Comparison of ENCODE assay signal across 11 cellular contexts in genomic region chr18:63022429-63023022, GRCh38.
DNase-seq lines count a peak whose midpoint lies in the region; ATAC-seq, FAIRE-seq and TF ChIP-seq lines count a peak whose summit lies in the region.
"Had no signal": no experiment of that assay in that cellular context is flagged by ENCODE, and none has a peak within 500 bp of the region (broad histone marks: within the 10 kb centered on the region; RNA-seq: fewer than 3 reads in every experiment).

No MANE protein-coding gene starts in this region.

- H3K4ac ChIP-seq in H1 (replicated peaks; ENCODE audit: insufficient read length, low read depth, low read length), result no peak overlapping the region

- no peak overlapping the region for H2BK5ac ChIP-seq in H1 (ENCODE audit: low read depth, low read length)

- TF ChIP-seq RAD21 in Ishikawa (IDR thresholded peaks at IDR 0.05; ENCODE audit: low read depth) (peak; percentile 23; the same call in 1 of the 2 replicates), H1 (IDR thresholded peaks at IDR 0.05 in 1 of 2, conservative IDR thresholded peaks at IDR 0.05 in 1 of 2; ENCODE audit: low read depth in 2 of 2, low read length in 2 of 2) (peak; percentile 74 to 77)

- H3K36me3 ChIP-seq in H1 (ENCODE audit: control insufficient read depth in 2 of 4, insufficient read depth in 4 of 4, low read length in 3 of 4), result no peaks in the 10 kb centered on the region

- no peaks in the 10 kb centered on the region for H3K4me1 Mint-ChIP-seq in activated CD4-positive, alpha-beta memory T cell treated with anti-CD3 and anti-CD28 coated beads for 36 hours (ENCODE audit: low read depth)
- no peaks in the 10 kb centered on the region for H3K4me1 Mint-ChIP-seq in activated CD4-positive, alpha-beta memory T cell treated with anti-CD3 and anti-CD28 coated beads, Interleukin-2, amount 10 ng/mL, durations not matched to agents 7 days and 5 days
- no peaks in the 10 kb centered on the region for H3K4me1 Mint-ChIP-seq in progenitor cell of endocrine pancreas (ENCODE audit: low read depth)

- CTCF ChIA-PET in activated CD4-positive, alpha-beta memory T cell treated with anti-CD3 and anti-CD28 coated beads for 36 hours (lab: Charles Lee), result interaction anchor here (0.8 to 3.8 kb wide), 10 partner anchors 9 to 417 kb away, joined by 3 to 21 read pairs (median 3); no protein-coding TSS in a partner anchor
- CTCF ChIA-PET in activated CD4-positive, alpha-beta memory T cell treated with anti-CD3 and anti-CD28 coated beads, Interleukin-2, amount 10 ng/mL, durations not matched to agents 7 days and 5 days (lab: Charles Lee), result interaction anchor here (0.6 to 1.4 kb wide), 5 partner anchors 59 to 489 kb away, joined by 3 read pairs; no protein-coding TSS in a partner anchor
- CTCF ChIA-PET in H1 (lab: Charles Lee; ENCODE audit: partially characterized antibody), result interaction anchor here (0.6 to 7.5 kb wide), 61 partner anchors 7 to 608 kb away, joined by 3 to 95 read pairs (median 5); partner anchors contain the start of gene BCL2

- H3K4me3 ChIP-seq in H1 (ENCODE audit: extremely low read depth in 1 of 4, insufficient read depth in 2 of 4, low read depth in 3 of 4, low read length in 4 of 4), result no peak overlapping the region

- no peak overlapping the region for H2AFZ ChIP-seq in H1 (ENCODE audit: low read length)

- no peak for TF ChIP-seq POLR2A in H1 (IDR thresholded peaks at IDR 0.05; ENCODE audit: control extremely low read depth in 1 of 2, low read depth in 2 of 2, low read length in 2 of 2)

- no peak overlapping the region for H2BK120ac ChIP-seq in H1 (replicated peaks; ENCODE audit: low read depth, low read length)

- H3K9ac ChIP-seq in H1 (replicated peaks in 1 of 4; ENCODE audit: extremely low read depth in 1 of 4, low read depth in 3 of 4, low read length in 3 of 4), result no peak overlapping the region

- no peak overlapping the region for H3K14ac ChIP-seq in H1 (ENCODE audit: insufficient read length)

- H4K91ac ChIP-seq in H1 (replicated peaks; ENCODE audit: insufficient read length, low read length), result no peak overlapping the region

- FAIRE-seq in H1 (lab: Jason Lieb, UNC), result peak; percentile 42
- FAIRE-seq: islet of Langerhans had no signal

- no peak overlapping the region for H3K4me3 Mint-ChIP-seq in activated CD4-positive, alpha-beta memory T cell treated with anti-CD3 and anti-CD28 coated beads for 36 hours
- no peak overlapping the region for H3K4me3 Mint-ChIP-seq in activated CD4-positive, alpha-beta memory T cell treated with anti-CD3 and anti-CD28 coated beads, Interleukin-2, amount 10 ng/mL, durations not matched to agents 7 days and 5 days
- no peak overlapping the region for H3K4me3 Mint-ChIP-seq in progenitor cell of endocrine pancreas (ENCODE audit: low read depth)

- DNase-seq in activated CD4-positive, alpha-beta memory T cell treated with anti-CD3 and anti-CD28 coated beads for 36 hours, result peak; percentile 26
- no peak for DNase-seq in activated CD4-positive, alpha-beta memory T cell treated with anti-CD3 and anti-CD28 coated beads, Interleukin-2, amount 10 ng/mL, durations not matched to agents 7 days and 5 days
- DNase-seq in H1 (ENCODE audit: low read depth in 1 of 2, low spot score in 2 of 2) (peak; percentile 27 to 97), progenitor cell of endocrine pancreas (ENCODE audit: low spot score, unreplicated experiment) (no peak), C1 segment of cervical spinal cord (lab: John Stamatoyannopoulos, UW) (no peak)
- no peak for DNase-seq in activated naive CD4-positive, alpha-beta T cell treated with Interleukin-2 at 50 U/mL for 16 hours
- DNase-seq: activated CD4-positive, CD25-positive, alpha-beta regulatory T cell; cerebellar nuclear complex had no signal

- no peak for ATAC-seq in HG03520 (IDR thresholded peaks at IDR 0.05; ENCODE audit: unreplicated experiment)

- TF ChIP-seq CTCF in H1 (IDR thresholded peaks at IDR 0.05; ENCODE audit: control extremely low read depth in 1 of 3, insufficient read depth in 1 of 3, low read depth in 1 of 3, low read length in 3 of 3), result peak; percentile 84 to 100 (median 93)
- TF ChIP-seq CTCF in progenitor cell of endocrine pancreas (IDR thresholded peaks at IDR 0.05; ENCODE audit: unreplicated experiment), result peak; percentile 64

- peaks cover 8% of the 10 kb centered on the region for H3K9me3 Mint-ChIP-seq in activated CD4-positive, alpha-beta memory T cell treated with anti-CD3 and anti-CD28 coated beads for 36 hours
- peaks cover 8% of the 10 kb centered on the region for H3K9me3 Mint-ChIP-seq in activated CD4-positive, alpha-beta memory T cell treated with anti-CD3 and anti-CD28 coated beads, Interleukin-2, amount 10 ng/mL, durations not matched to agents 7 days and 5 days
- peaks cover 8% of the 10 kb centered on the region for H3K9me3 Mint-ChIP-seq in progenitor cell of endocrine pancreas (ENCODE audit: low read depth)

- H4K20me1 ChIP-seq in H1 (replicated peaks in 1 of 2; ENCODE audit: control insufficient read depth in 1 of 2, insufficient read depth in 2 of 2, low read length in 2 of 2), result no peaks in the 10 kb centered on the region

- POLR2A ChIA-PET in activated CD4-positive, alpha-beta memory T cell treated with anti-CD3 and anti-CD28 coated beads for 36 hours (lab: Charles Lee), result no interaction called here
- POLR2A ChIA-PET in activated CD4-positive, alpha-beta memory T cell treated with anti-CD3 and anti-CD28 coated beads, Interleukin-2, amount 10 ng/mL, durations not matched to agents 7 days and 5 days (lab: Charles Lee), result no interaction called here
- POLR2A ChIA-PET in H1 (lab: Charles Lee; ENCODE audit: partially characterized antibody), result interaction anchor here (1.1 kb wide), 1 partner anchor 300 kb away, joined by 3 read pairs; no protein-coding TSS in a partner anchor

- H3K56ac ChIP-seq in H1 (replicated peaks; ENCODE audit: insufficient read length, low read depth, low read length), result no peak overlapping the region

- no peaks in the 10 kb centered on the region for H3K79me2 ChIP-seq in H1 (ENCODE audit: control insufficient read depth in 1 of 2, insufficient read depth in 2 of 2, low read length in 2 of 2)

- H3K4me2 ChIP-seq in H1 (ENCODE audit: insufficient read depth in 1 of 2, low read depth in 2 of 2, low read length in 2 of 2), result no peak overlapping the region

- intact Hi-C loops in activated CD4-positive, alpha-beta memory T cell treated with anti-CD3 and anti-CD28 coated beads for 36 hours (cut with micrococcal nuclease), result no loop called here

- peaks cover 3% of the 10 kb centered on the region for H3K36me3 Mint-ChIP-seq in activated CD4-positive, alpha-beta memory T cell treated with anti-CD3 and anti-CD28 coated beads for 36 hours
- peaks cover 6% of the 10 kb centered on the region for H3K36me3 Mint-ChIP-seq in activated CD4-positive, alpha-beta memory T cell treated with anti-CD3 and anti-CD28 coated beads, Interleukin-2, amount 10 ng/mL, durations not matched to agents 7 days and 5 days (ENCODE audit: low read depth)
- no peaks in the 10 kb centered on the region for H3K36me3 Mint-ChIP-seq in progenitor cell of endocrine pancreas (ENCODE audit: insufficient read depth)

- no peak overlapping the region for H3K27ac Mint-ChIP-seq in activated CD4-positive, alpha-beta memory T cell treated with anti-CD3 and anti-CD28 coated beads for 36 hours
- no peak overlapping the region for H3K27ac Mint-ChIP-seq in activated CD4-positive, alpha-beta memory T cell treated with anti-CD3 and anti-CD28 coated beads, Interleukin-2, amount 10 ng/mL, durations not matched to agents 7 days and 5 days
- no peak overlapping the region for H3K27ac Mint-ChIP-seq in progenitor cell of endocrine pancreas

- H4K5ac ChIP-seq in H1 (ENCODE audit: insufficient read length, low read depth, low read length), result no peak overlapping the region

- no peak overlapping the region for H2BK15ac ChIP-seq in H1 (ENCODE audit: low read length)

- H4K8ac ChIP-seq in H1 (ENCODE audit: extremely low read depth, insufficient read depth, low read length), result no peak overlapping the region

- H3K23ac ChIP-seq in H1 (ENCODE audit: insufficient read length), result no peak overlapping the region

- H2BK12ac ChIP-seq in H1 (ENCODE audit: low read depth, low read length), result no peak overlapping the region

- peaks cover 4% of the 10 kb centered on the region; the same call in 1 of the 2 replicates for H3K23me2 ChIP-seq in H1 (ENCODE audit: low read depth, low read length)

- no peaks in the 10 kb centered on the region for H3K4me1 ChIP-seq in H1 (replicated peaks in 1 of 4; ENCODE audit: control insufficient read depth in 3 of 4, insufficient read depth in 4 of 4, low read length in 3 of 4)

- H2BK20ac ChIP-seq in H1 (ENCODE audit: low read length), result no peak overlapping the region

- WGBS in H1 (ENCODE audit: extremely low coverage in 1 of 2, insufficient coverage in 1 of 2, insufficient read length in 1 of 2, insufficient replicate concordance in 2 of 2, low coverage in 1 of 2, low lambda C conversion rate in 2 of 2, missing lambda C conversion rate in 1 of 2), 2 experiments, result 61% methylated on average over 26 of the region's 26 CpGs; no CpG with 5 or more reads in 1 of the 2 experiments

- TF ChIP-seq EP300 in Ishikawa (IDR thresholded peaks at IDR 0.05; ENCODE audit: borderline replicate concordance) (no peak), H1 (IDR thresholded peaks at IDR 0.05; ENCODE audit: borderline replicate concordance in 1 of 2, low read depth in 2 of 2, low read length in 2 of 2) (no peak)

- 0 out of 4 replicates have a peak, but pooled peaks cover 0 to 2% of the 10 kb centered on the region in 2 experiments for H3K9me3 ChIP-seq in H1 (ENCODE audit: insufficient read depth in 2 of 2, low read depth in 1 of 2, low read length in 1 of 2)

- H3K79me1 ChIP-seq in H1 (ENCODE audit: low read depth, low read length), result no peaks in the 10 kb centered on the region

- no peak overlapping the region for H3K27ac ChIP-seq in H1 (ENCODE audit: low read depth, low read length)

- no peak overlapping the region for H2AK5ac ChIP-seq in H1 (ENCODE audit: low read depth, low read length)

- no peak overlapping the region for H3K18ac ChIP-seq in H1 (ENCODE audit: extremely low read depth, low read length)

- peaks cover 0 to 9% (median 2%) of the 10 kb centered on the region in 4 experiments; a peak in 2 of 7 replicates for H3K27me3 ChIP-seq in H1 (replicated peaks in 1 of 4; ENCODE audit: control insufficient read depth in 3 of 4, extremely low read depth in 1 of 4, insufficient read depth in 3 of 4, low read length in 3 of 4)

- peaks cover 8% of the 10 kb centered on the region for H3K27me3 Mint-ChIP-seq in activated CD4-positive, alpha-beta memory T cell treated with anti-CD3 and anti-CD28 coated beads for 36 hours
- peaks cover 21% of the 10 kb centered on the region for H3K27me3 Mint-ChIP-seq in activated CD4-positive, alpha-beta memory T cell treated with anti-CD3 and anti-CD28 coated beads, Interleukin-2, amount 10 ng/mL, durations not matched to agents 7 days and 5 days
- H3K27me3 Mint-ChIP-seq in progenitor cell of endocrine pancreas, result peaks cover 5% of the 10 kb centered on the region

TF ChIP-seq in Ishikawa, 13 proteins besides CTCF, POLR2A, EP300 and RAD21 (continues in another document):
- no peak for TF ChIP-seq TEAD4 (IDR thresholded peaks at IDR 0.05)

TF ChIP-seq in H1, 55 proteins besides CTCF, POLR2A, EP300 and RAD21 (continues in another document):
- no peak for TF ChIP-seq BCL11A (IDR thresholded peaks at IDR 0.05; ENCODE audit: low read depth in 2 of 2, low read length in 2 of 2)

Comparison
In these comparisons a context has a peak if more than half of its experiments do, and no peak if none do; other contexts are left out.
1. DNase-seq: peak in activated CD4-positive, alpha-beta memory T cell treated with anti-CD3 and anti-CD28 coated beads for 36 hours (single experiment) and H1 (2 of 2); none in activated CD4-positive, alpha-beta memory T cell treated with anti-CD3 and anti-CD28 coated beads, Interleukin-2, amount 10 ng/mL, durations not matched to agents 7 days and 5 days (single experiment), progenitor cell of endocrine pancreas (single experiment), C1 segment of cervical spinal cord (0 of 14) and activated naive CD4-positive, alpha-beta T cell treated with Interleukin-2 at 50 U/mL for 16 hours (single experiment).